25 cellular contexts compared by ENCODE assay signal in genomic region chr3:32229565-32229964, GRCh38.
"Had no signal": no experiment of that assay in that cellular context is flagged by ENCODE, and none has a peak within 500 bp of the region (broad histone marks: within the 10 kb centered on the region; RNA-seq: fewer than 3 reads in every experiment).

No MANE protein-coding gene starts in this region.

- H3K9me3 ChIP-seq: esophagus squamous epithelium, heart right ventricle, left lung, ovary, testis, tibial artery, upper lobe of right lung, uterus had no signal

- H3K27me3 ChIP-seq: dorsolateral prefrontal cortex, heart right ventricle, left lung, ovary, testis, tibial artery, upper lobe of right lung, uterus had no signal

- H3K27ac ChIP-seq: dorsolateral prefrontal cortex, esophagus squamous epithelium, heart right ventricle, left lung, ovary, testis, tibial artery, upper lobe of right lung, uterus had no signal

- H3K4me3 ChIP-seq: dorsolateral prefrontal cortex, esophagus squamous epithelium, heart right ventricle, left lung, ovary, testis, tibial artery, upper lobe of right lung, uterus had no signal

- FAIRE-seq: colon, islet of Langerhans had no signal

- H3K36me3 ChIP-seq: esophagus squamous epithelium, heart right ventricle, left lung, ovary, tibial artery, upper lobe of right lung, uterus had no signal

- H3K4me1 ChIP-seq: left lung, testis, upper lobe of right lung, uterus had no signal

- DNase-seq: dorsolateral prefrontal cortex; effector CD8-positive, alpha-beta T cell; endodermal cell; esophagus squamous epithelium; foreskin melanocyte; glutamatergic neuron; heart right ventricle; hippocampal formation; left cardiac atrium; left lung; mesenchymal stem cell; midbrain; naive thymus-derived CD4-positive, alpha-beta T cell; occipital lobe; ovary; stimulated activated CD4-positive, alpha-beta T cell treated with anti-CD3 and anti-CD28 coated beads, Interleukin-2, amount 100 ng/mL, for 24 hours; stimulated activated CD4-positive, alpha-beta T cell treated with anti-CD3 and anti-CD28 coated beads, Interleukin-4, amount 100 ng/mL, for 24 hours; stimulated activated naive CD4-positive, alpha-beta T cell treated with Interleukin-2 at 50 U/mL for 16 hours; substantia nigra; testis; tibial artery; upper lobe of right lung; uterus had no signal
